ENCODE assay signal across 5 cellular contexts in the genomic region with DNA sequence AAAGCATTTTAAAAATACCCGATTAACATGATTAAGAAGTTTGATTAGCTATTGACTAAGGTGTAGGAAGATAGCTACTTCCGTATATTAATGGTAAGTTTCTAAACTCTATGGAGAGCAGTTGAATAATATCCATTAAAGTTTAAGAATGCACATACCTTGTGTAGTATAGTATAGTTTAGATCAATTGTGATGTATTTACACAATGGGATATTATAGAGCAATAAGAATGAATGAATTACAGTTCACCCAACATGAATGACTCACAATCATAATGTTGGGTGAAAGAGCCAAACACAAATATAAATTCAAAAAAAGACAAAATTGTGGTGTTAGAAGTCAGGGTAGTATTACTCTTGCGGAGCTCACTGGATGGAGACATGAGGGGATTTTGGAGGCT. TPM values are rescaled to one million over a fixed set of nuclear protein-coding genes. Genes with fewer than 3 reads are reported as not detected.
DNase-seq lines count a peak whose midpoint lies in the region; ATAC-seq, FAIRE-seq and TF ChIP-seq lines count a peak whose summit lies in the region.
"Not testable (repeated sequence)": the region's sequence is repeated elsewhere in the genome, so short reads cannot be mapped to it uniquely, and the experiment has no call there.

No MANE protein-coding gene starts in this region.

- not testable (repeated sequence) for H3K4me2 ChIP-seq in OCI-LY7 (ENCODE audit: low read length); astrocyte (ENCODE audit: low read length)

- H3K36me3 ChIP-seq in OCI-LY7 (ENCODE audit: insufficient read depth, low read length) = peaks cover 51% of the 10 kb centered on the region
- H3K36me3 ChIP-seq in astrocyte (ENCODE audit: insufficient read depth, low read length); mucosa of descending colon (ENCODE audit: low read depth): not testable (repeated sequence)

- CTCF ChIA-PET in OCI-LY7 (lab: Charles Lee; ENCODE audit: unreplicated experiment) = not testable (repeated sequence)

- not testable (repeated sequence) for TF ChIP-seq POLR2A in GM12891 (IDR thresholded peaks at IDR 0.05; ENCODE audit: low read depth, low read length)

- H3K4me1 Mint-ChIP-seq in astrocyte (ENCODE audit: low read depth, unreplicated experiment) = not testable (repeated sequence)

- intact Hi-C loops in OCI-LY7 (cut with micrococcal nuclease; ENCODE audit: unreplicated experiment); left colon (cut with DNase I, micrococcal nuclease); mucosa of descending colon (cut with DNase I, micrococcal nuclease): not testable (repeated sequence)

- BruUV-seq in OCI-LY7 (replicated peaks; lab: Mats Ljungman, UMichigan) = TSS peak; percentile 38

- H3K4me1 ChIP-seq in OCI-LY7 (ENCODE audit: insufficient read depth, low read length, poor library complexity, severe bottlenecking); astrocyte (ENCODE audit: insufficient read depth, low read length); mucosa of descending colon (ENCODE audit: low read depth): not testable (repeated sequence)

- DNase-seq in GM12891 (ENCODE audit: insufficient read length, low spot score); OCI-LY7 (ENCODE audit: low spot score); astrocyte (ENCODE audit: low read depth); left colon; mucosa of descending colon: not testable (repeated sequence)

- H3K9ac ChIP-seq in astrocyte (ENCODE audit: low read length) = not testable (repeated sequence)

- FAIRE-seq in GM12891 (lab: Jason Lieb, UNC) (peak; percentile 55), astrocyte (lab: Jason Lieb, UNC) (peak; percentile 72)

- peak; percentile 80 for ATAC-seq in left colon
- ATAC-seq in mucosa of descending colon = peak; percentile 51

- H3K9me2 ChIP-seq in OCI-LY7 (ENCODE audit: insufficient read depth, low read length) = not testable (repeated sequence)

- H2AFZ ChIP-seq in OCI-LY7 (ENCODE audit: low read length); astrocyte (ENCODE audit: low read depth, low read length): not testable (repeated sequence)

- H4K20me1 ChIP-seq in OCI-LY7 (ENCODE audit: insufficient read depth, low read length); astrocyte (ENCODE audit: insufficient read depth, low read length): not testable (repeated sequence)

- peaks cover 18% of the 10 kb centered on the region; the same call in 1 of the 2 replicates for H3K79me2 ChIP-seq in OCI-LY7 (ENCODE audit: insufficient read depth, low read depth, low read length)
- H3K79me2 ChIP-seq in astrocyte (ENCODE audit: insufficient read depth, low read length) = not testable (repeated sequence)

- not testable (repeated sequence) for H3K4me3 ChIP-seq in OCI-LY7 (ENCODE audit: low read depth, low read length, poor library complexity, severe bottlenecking); astrocyte (ENCODE audit: insufficient read depth, low read depth, low read length); mucosa of descending colon

- H3K4me3 Mint-ChIP-seq in astrocyte (ENCODE audit: unreplicated experiment) = not testable (repeated sequence)

- H3K9me3 Mint-ChIP-seq in astrocyte (ENCODE audit: unreplicated experiment) = not testable (repeated sequence)

- TF ChIP-seq CTCF in OCI-LY7 (conservative IDR thresholded peaks at IDR 0.05; ENCODE audit: low read length); astrocyte (IDR thresholded peaks at IDR 0.05; ENCODE audit: insufficient read depth, low read depth, low read length); mucosa of descending colon (IDR thresholded peaks at IDR 0.05): not testable (repeated sequence)

- H3K9me3 ChIP-seq in OCI-LY7 (ENCODE audit: low read length); astrocyte (ENCODE audit: insufficient read depth, low read depth, low read length); mucosa of descending colon: not testable (repeated sequence)

- H3K27ac Mint-ChIP-seq in astrocyte (ENCODE audit: unreplicated experiment) = not testable (repeated sequence)

- not testable (repeated sequence) for H3K36me3 Mint-ChIP-seq in astrocyte (ENCODE audit: low read depth, unreplicated experiment)

- not testable (repeated sequence) for H3K27me3 ChIP-seq in astrocyte (ENCODE audit: insufficient read depth, low read length)

- POLR2A ChIA-PET in OCI-LY7 (lab: Charles Lee) = interaction anchor here (0.6 to 0.7 kb wide), 3 partner anchors 821 to 1345 kb away, joined by 4 to 5 read pairs (median 5); partner anchors contain the start of gene ZNF680

- H3K27me3 Mint-ChIP-seq in astrocyte (ENCODE audit: low read depth, unreplicated experiment) = not testable (repeated sequence)

- not testable (repeated sequence) for H3K27ac ChIP-seq in OCI-LY7 (ENCODE audit: low read depth, low read length, poor library complexity, severe bottlenecking); astrocyte (ENCODE audit: low read depth, low read length)

RNA-seq across cellular contexts. Expression of gene VKORC1L1, which starts 24.4 kb away (rescaled TPM):
- polyA plus RNA-seq in GM12891 (2012; ENCODE audit: low read depth, missing spikeins) = 4.9 TPM
- total RNA-seq in OCI-LY7 (2014; rRNA removed; shearing (Covaris generic)) = 12.1 and 17.4 TPM in 2 replicates
- total RNA-seq in OCI-LY7 (2022) (31.9 and 32.5 TPM in 2 replicates), astrocyte (32.3 and 32.9 TPM in 2 replicates), left colon (10 to 100 TPM; 25.2 to 26.4 TPM), mucosa of descending colon (10 to 100 TPM; 18.0 to 25.6 (median 22.2) TPM)
